Comparison of ENCODE assay signal across 1 cellular context in genomic region chr15:82046668-82047492, GRCh38.
TF ChIP-seq lines count a peak whose summit lies in the region.

No MANE protein-coding gene starts in this region.

TF ChIP-seq in HepG2, 621 proteins besides CTCF, POLR2A, EP300 and RAD21 (continued from another document and continues in another):
- TF ChIP-seq UBTF (CRISPR knock-in tag; IDR thresholded peaks at IDR 0.05), result peak; percentile 28; the same call in 1 of the 2 replicates
- no peak for TF ChIP-seq WIZ (CRISPR knock-in tag; IDR thresholded peaks at IDR 0.05)
- TF ChIP-seq ZNF251 (CRISPR knock-in tag; IDR thresholded peaks at IDR 0.05), result no peak
- TF ChIP-seq ZNF616 (CRISPR knock-in tag; IDR thresholded peaks at IDR 0.05; ENCODE audit: low read depth), result no peak
- TF ChIP-seq ELF4 (CRISPR knock-in tag; IDR thresholded peaks at IDR 0.05; ENCODE audit: borderline replicate concordance), result no peak
- no peak for TF ChIP-seq TSC22D2 (CRISPR knock-in tag; IDR thresholded peaks at IDR 0.05; ENCODE audit: borderline replicate concordance)
- TF ChIP-seq ZNF614 (CRISPR knock-in tag; IDR thresholded peaks at IDR 0.05; ENCODE audit: borderline replicate concordance), result no peak
- no peak for TF ChIP-seq ZNF530 (CRISPR knock-in tag; IDR thresholded peaks at IDR 0.05; ENCODE audit: low read depth)
- TF ChIP-seq, protein P1, sequence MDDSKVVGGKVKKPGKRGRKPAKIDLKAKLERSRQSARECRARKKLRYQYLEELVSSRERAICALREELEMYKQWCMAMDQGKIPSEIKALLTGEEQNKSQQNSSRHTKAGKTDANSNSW (CRISPR knock-in tag; IDR thresholded peaks at IDR 0.05; ENCODE audit: borderline replicate concordance), result no peak
- no peak for TF ChIP-seq KLF15 (CRISPR knock-in tag; IDR thresholded peaks at IDR 0.05; ENCODE audit: borderline replicate concordance)
- TF ChIP-seq, protein P2, sequence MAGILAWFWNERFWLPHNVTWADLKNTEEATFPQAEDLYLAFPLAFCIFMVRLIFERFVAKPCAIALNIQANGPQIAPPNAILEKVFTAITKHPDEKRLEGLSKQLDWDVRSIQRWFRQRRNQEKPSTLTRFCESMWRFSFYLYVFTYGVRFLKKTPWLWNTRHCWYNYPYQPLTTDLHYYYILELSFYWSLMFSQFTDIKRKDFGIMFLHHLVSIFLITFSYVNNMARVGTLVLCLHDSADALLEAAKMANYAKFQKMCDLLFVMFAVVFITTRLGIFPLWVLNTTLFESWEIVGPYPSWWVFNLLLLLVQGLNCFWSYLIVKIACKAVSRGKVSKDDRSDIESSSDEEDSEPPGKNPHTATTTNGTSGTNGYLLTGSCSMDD (CRISPR knock-in tag; IDR thresholded peaks at IDR 0.05), result no peak
- TF ChIP-seq ZNF382 (CRISPR knock-in tag; IDR thresholded peaks at IDR 0.05; ENCODE audit: borderline replicate concordance), result no peak
- no peak for TF ChIP-seq MTA1 (CRISPR knock-in tag; IDR thresholded peaks at IDR 0.05; ENCODE audit: borderline replicate concordance)
- no peak for TF ChIP-seq NFKBIZ (CRISPR knock-in tag; IDR thresholded peaks at IDR 0.05)
- TF ChIP-seq EEA1 (CRISPR knock-in tag; IDR thresholded peaks at IDR 0.05; ENCODE audit: borderline replicate concordance), result no peak
- no peak for TF ChIP-seq ZBTB8A (CRISPR knock-in tag; IDR thresholded peaks at IDR 0.05; ENCODE audit: borderline replicate concordance, low read depth)
- peak; percentile 11; the same call in 1 of the 2 replicates for TF ChIP-seq SALL1 (CRISPR knock-in tag; IDR thresholded peaks at IDR 0.05)
- TF ChIP-seq ZNF441 (CRISPR knock-in tag; IDR thresholded peaks at IDR 0.05; ENCODE audit: borderline replicate concordance), result no peak
- TF ChIP-seq ZNF44 (CRISPR knock-in tag; IDR thresholded peaks at IDR 0.05), result 0 out of 2 replicates have a peak, but pooled peaks have one; percentile 25
- no peak for TF ChIP-seq REL (CRISPR knock-in tag; conservative IDR thresholded peaks at IDR 0.05)
- no peak for TF ChIP-seq ZNF781 (CRISPR knock-in tag; IDR thresholded peaks at IDR 0.05; ENCODE audit: borderline replicate concordance, not compliant biosample characterization)
- no peak for TF ChIP-seq HMG20A (CRISPR knock-in tag; IDR thresholded peaks at IDR 0.05; ENCODE audit: borderline replicate concordance)
- TF ChIP-seq TBP (CRISPR knock-in tag; IDR thresholded peaks at IDR 0.05), result no peak
- TF ChIP-seq SMARCC2 (IDR thresholded peaks at IDR 0.05), result no peak
- no peak for TF ChIP-seq ZNF138 (CRISPR knock-in tag; IDR thresholded peaks at IDR 0.05; ENCODE audit: low read depth)
- no peak for TF ChIP-seq KDM3A (CRISPR knock-in tag; IDR thresholded peaks at IDR 0.05; ENCODE audit: low read depth)
- TF ChIP-seq ASH2L (IDR thresholded peaks at IDR 0.05; ENCODE audit: insufficient read length, low read depth, low read length), result no peak
- no peak for TF ChIP-seq NFIB (CRISPR knock-in tag; IDR thresholded peaks at IDR 0.05; ENCODE audit: borderline replicate concordance)
- 0 out of 2 replicates have a peak, but pooled peaks have one; percentile 19 for TF ChIP-seq ZMYM4 (CRISPR knock-in tag; IDR thresholded peaks at IDR 0.05)
- TF ChIP-seq ZNF335 (CRISPR knock-in tag; IDR thresholded peaks at IDR 0.05), result no peak
- no peak for TF ChIP-seq PITX1 (CRISPR knock-in tag; IDR thresholded peaks at IDR 0.05)
- peak; percentile 15; the same call in 1 of the 2 replicates for TF ChIP-seq SALL2 (CRISPR knock-in tag; IDR thresholded peaks at IDR 0.05)
- no peak for TF ChIP-seq JDP2 (CRISPR knock-in tag; IDR thresholded peaks at IDR 0.05; ENCODE audit: borderline replicate concordance)
- TF ChIP-seq, protein P3, sequence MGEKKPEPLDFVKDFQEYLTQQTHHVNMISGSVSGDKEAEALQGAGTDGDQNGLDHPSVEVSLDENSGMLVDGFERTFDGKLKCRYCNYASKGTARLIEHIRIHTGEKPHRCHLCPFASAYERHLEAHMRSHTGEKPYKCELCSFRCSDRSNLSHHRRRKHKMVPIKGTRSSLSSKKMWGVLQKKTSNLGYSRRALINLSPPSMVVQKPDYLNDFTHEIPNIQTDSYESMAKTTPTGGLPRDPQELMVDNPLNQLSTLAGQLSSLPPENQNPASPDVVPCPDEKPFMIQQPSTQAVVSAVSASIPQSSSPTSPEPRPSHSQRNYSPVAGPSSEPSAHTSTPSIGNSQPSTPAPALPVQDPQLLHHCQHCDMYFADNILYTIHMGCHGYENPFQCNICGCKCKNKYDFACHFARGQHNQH (CRISPR knock-in tag; IDR thresholded peaks at IDR 0.05), result no peak
- TF ChIP-seq ZKSCAN5 (CRISPR knock-in tag; IDR thresholded peaks at IDR 0.05), result no peak
- TF ChIP-seq HNRNPLL (IDR thresholded peaks at IDR 0.05; ENCODE audit: low read depth, low read length, poor library complexity, severe bottlenecking), result peak; percentile 81
- TF ChIP-seq ZFYVE20 (CRISPR knock-in tag; IDR thresholded peaks at IDR 0.05; ENCODE audit: borderline replicate concordance, low read depth), result no peak
- TF ChIP-seq, protein P4, sequence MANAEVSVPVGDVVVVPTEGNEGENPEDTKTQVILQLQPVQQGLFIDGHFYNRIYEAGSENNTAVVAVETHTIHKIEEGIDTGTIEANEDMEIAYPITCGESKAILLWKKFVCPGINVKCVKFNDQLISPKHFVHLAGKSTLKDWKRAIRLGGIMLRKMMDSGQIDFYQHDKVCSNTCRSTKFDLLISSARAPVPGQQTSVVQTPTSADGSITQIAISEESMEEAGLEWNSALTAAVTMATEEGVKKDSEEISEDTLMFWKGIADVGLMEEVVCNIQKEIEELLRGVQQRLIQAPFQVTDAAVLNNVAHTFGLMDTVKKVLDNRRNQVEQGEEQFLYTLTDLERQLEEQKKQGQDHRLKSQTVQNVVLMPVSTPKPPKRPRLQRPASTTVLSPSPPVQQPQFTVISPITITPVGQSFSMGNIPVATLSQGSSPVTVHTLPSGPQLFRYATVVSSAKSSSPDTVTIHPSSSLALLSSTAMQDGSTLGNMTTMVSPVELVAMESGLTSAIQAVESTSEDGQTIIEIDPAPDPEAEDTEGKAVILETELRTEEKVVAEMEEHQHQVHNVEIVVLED (CRISPR knock-in tag; IDR thresholded peaks at IDR 0.05; ENCODE audit: borderline replicate concordance), result no peak
- no peak for TF ChIP-seq HMGA1 (CRISPR knock-in tag; conservative IDR thresholded peaks at IDR 0.05)
- TF ChIP-seq, protein P5, sequence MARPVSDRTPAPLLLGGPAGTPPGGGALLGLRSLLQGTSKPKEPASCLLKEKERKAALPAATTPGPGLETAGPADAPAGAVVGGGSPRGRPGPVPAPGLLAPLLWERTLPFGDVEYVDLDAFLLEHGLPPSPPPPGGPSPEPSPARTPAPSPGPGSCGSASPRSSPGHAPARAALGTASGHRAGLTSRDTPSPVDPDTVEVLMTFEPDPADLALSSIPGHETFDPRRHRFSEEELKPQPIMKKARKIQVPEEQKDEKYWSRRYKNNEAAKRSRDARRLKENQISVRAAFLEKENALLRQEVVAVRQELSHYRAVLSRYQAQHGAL (CRISPR knock-in tag; IDR thresholded peaks at IDR 0.05; ENCODE audit: not compliant biosample characterization), result no peak
- TF ChIP-seq, protein P6, sequence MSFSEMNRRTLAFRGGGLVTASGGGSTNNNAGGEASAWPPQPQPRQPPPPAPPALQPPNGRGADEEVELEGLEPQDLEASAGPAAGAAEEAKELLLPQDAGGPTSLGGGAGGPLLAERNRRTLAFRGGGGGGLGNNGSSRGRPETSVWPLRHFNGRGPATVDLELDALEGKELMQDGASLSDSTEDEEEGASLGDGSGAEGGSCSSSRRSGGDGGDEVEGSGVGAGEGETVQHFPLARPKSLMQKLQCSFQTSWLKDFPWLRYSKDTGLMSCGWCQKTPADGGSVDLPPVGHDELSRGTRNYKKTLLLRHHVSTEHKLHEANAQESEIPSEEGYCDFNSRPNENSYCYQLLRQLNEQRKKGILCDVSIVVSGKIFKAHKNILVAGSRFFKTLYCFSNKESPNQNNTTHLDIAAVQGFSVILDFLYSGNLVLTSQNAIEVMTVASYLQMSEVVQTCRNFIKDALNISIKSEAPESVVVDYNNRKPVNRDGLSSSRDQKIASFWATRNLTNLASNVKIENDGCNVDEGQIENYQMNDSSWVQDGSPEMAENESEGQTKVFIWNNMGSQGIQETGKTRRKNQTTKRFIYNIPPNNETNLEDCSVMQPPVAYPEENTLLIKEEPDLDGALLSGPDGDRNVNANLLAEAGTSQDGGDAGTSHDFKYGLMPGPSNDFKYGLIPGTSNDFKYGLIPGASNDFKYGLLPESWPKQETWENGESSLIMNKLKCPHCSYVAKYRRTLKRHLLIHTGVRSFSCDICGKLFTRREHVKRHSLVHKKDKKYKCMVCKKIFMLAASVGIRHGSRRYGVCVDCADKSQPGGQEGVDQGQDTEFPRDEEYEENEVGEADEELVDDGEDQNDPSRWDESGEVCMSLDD (CRISPR knock-in tag; IDR thresholded peaks at IDR 0.05; ENCODE audit: borderline replicate concordance), result 0 out of 2 replicates have a peak, but pooled peaks have one; percentile 31
- TF ChIP-seq, protein P7, sequence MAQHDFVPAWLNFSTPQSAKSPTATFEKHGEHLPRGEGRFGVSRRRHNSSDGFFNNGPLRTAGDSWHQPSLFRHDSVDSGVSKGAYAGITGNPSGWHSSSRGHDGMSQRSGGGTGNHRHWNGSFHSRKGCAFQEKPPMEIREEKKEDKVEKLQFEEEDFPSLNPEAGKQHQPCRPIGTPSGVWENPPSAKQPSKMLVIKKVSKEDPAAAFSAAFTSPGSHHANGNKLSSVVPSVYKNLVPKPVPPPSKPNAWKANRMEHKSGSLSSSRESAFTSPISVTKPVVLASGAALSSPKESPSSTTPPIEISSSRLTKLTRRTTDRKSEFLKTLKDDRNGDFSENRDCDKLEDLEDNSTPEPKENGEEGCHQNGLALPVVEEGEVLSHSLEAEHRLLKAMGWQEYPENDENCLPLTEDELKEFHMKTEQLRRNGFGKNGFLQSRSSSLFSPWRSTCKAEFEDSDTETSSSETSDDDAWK (CRISPR knock-in tag; IDR thresholded peaks at IDR 0.05), result no peak
- TF ChIP-seq ZNF747 (CRISPR knock-in tag; IDR thresholded peaks at IDR 0.05; ENCODE audit: borderline replicate concordance), result no peak
- TF ChIP-seq, protein P8, sequence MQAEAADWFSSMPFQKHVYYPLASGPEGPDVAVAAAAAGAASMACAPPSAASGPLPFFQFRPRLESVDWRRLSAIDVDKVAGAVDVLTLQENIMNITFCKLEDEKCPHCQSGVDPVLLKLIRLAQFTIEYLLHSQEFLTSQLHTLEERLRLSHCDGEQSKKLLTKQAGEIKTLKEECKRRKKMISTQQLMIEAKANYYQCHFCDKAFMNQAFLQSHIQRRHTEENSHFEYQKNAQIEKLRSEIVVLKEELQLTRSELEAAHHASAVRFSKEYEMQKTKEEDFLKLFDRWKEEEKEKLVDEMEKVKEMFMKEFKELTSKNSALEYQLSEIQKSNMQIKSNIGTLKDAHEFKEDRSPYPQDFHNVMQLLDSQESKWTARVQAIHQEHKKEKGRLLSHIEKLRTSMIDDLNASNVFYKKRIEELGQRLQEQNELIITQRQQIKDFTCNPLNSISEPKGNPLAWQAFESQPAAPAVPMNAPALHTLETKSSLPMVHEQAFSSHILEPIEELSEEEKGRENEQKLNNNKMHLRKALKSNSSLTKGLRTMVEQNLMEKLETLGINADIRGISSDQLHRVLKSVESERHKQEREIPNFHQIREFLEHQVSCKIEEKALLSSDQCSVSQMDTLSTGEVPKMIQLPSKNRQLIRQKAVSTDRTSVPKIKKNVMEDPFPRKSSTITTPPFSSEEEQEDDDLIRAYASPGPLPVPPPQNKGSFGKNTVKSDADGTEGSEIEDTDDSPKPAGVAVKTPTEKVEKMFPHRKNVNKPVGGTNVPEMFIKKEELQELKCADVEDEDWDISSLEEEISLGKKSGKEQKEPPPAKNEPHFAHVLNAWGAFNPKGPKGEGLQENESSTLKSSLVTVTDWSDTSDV (CRISPR knock-in tag; IDR thresholded peaks at IDR 0.05), result no peak
- TF ChIP-seq NR2C2 (CRISPR knock-in tag; IDR thresholded peaks at IDR 0.05; ENCODE audit: borderline replicate concordance), result no peak
- TF ChIP-seq RAD51 (IDR thresholded peaks at IDR 0.05; ENCODE audit: borderline replicate concordance), result no peak
- 0 out of 2 replicates have a peak, but pooled peaks have one; percentile 46 for TF ChIP-seq ETS1 (CRISPR knock-in tag; IDR thresholded peaks at IDR 0.05)
- TF ChIP-seq SKI (IDR thresholded peaks at IDR 0.05; ENCODE audit: partially characterized antibody), result peak; percentile 14
- TF ChIP-seq ZNF3 (CRISPR knock-in tag; IDR thresholded peaks at IDR 0.05), result no peak
- no peak for TF ChIP-seq ZBTB7B (CRISPR knock-in tag; IDR thresholded peaks at IDR 0.05)
- no peak for TF ChIP-seq EHMT2 (IDR thresholded peaks at IDR 0.05; ENCODE audit: borderline replicate concordance, low read depth, low read length)
- TF ChIP-seq ARID3A (IDR thresholded peaks at IDR 0.05; ENCODE audit: low read depth, low read length), result no peak
